In the genomic region with DNA sequence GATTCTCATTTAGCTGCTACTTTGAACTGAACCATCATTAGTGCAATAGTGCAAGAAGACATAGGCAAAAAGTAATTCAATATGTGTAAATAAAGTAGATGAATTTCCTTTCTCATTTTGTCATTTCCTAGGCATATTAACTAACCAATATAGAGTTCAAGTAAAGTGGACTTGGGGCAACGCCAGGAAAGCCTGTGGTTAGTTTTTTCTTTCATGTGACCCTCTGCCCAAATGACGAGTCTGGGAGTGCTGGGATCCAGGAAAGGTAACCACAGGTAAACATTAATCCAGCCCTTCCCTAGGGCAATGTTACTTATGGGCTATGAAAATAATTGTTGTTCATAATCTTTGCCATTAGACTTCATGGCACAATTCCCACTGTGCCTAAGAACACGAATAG, we compare ENCODE assay signal across 17 cellular contexts.
DNase-seq lines count a peak whose midpoint lies in the region.
"Had no signal": no experiment of that assay in that cellular context is flagged by ENCODE, and none has a peak within 500 bp of the region (broad histone marks: within the 10 kb centered on the region; RNA-seq: fewer than 3 reads in every experiment).

No MANE protein-coding gene starts in this region.

- H3K4me3 Mint-ChIP-seq in T-helper 2 cell treated with Interferon-gamma antibody and Interleukin-4, amounts not matched to agents 5 μg/mL and 100 μg/mL, for 36 hours, result no peak overlapping the region
- H3K4me3 Mint-ChIP-seq: activated naive CD8-positive, alpha-beta T cell had no signal

- H3K36me3 ChIP-seq in endocrine pancreas (ENCODE audit: control insufficient read depth, insufficient read depth, low read length), result no peaks in the 10 kb centered on the region

- no peaks in the 10 kb centered on the region for H3K27me3 Mint-ChIP-seq in T-helper 2 cell treated with Interferon-gamma antibody and Interleukin-4, amounts not matched to agents 5 μg/mL and 100 μg/mL, for 36 hours (ENCODE audit: low read depth)
- H3K27me3 Mint-ChIP-seq: activated naive CD8-positive, alpha-beta T cell had no signal

- H3K4me1 ChIP-seq in endocrine pancreas (ENCODE audit: control insufficient read depth, insufficient read depth, low read length), result peaks cover 20% of the 10 kb centered on the region

- DNase-seq in LoVo (ENCODE audit: low spot score), result peak; percentile 80
- peak; percentile 98 for DNase-seq in NCI-H69 (lab: John Stamatoyannopoulos, UW)
- DNase-seq in mucosa of gallbladder (ENCODE audit: low spot score), result peak; percentile 56
- DNase-seq in substantia nigra (lab: John Stamatoyannopoulos, UW), result no peak
- no peak for DNase-seq in GM03348 (ENCODE audit: low spot score)
- DNase-seq in T-helper 2 cell treated with Interferon-gamma antibody and Interleukin-4, amounts not matched to agents 5 μg/mL and 100 μg/mL, for 36 hours (ENCODE audit: low spot score), result no peak
- DNase-seq: activated CD4-positive, alpha-beta T cell treated with anti-CD3 and anti-CD28 coated beads for 4 hours; activated T-cell treated with anti-CD3 and anti-CD28 coated beads for 4 hours; C1 segment of cervical spinal cord; caudate nucleus; NCI-H1694; pancreas; SIG-M5; stimulated activated CD4-positive, alpha-beta T cell treated with anti-CD3 and anti-CD28 coated beads, Interleukin-12 subunit alpha, Interleukin-12 subunit beta, amount 100 ng/mL, for 4 hours; T-helper 9 cell had no signal

- H3K9me3 ChIP-seq in endocrine pancreas (ENCODE audit: control insufficient read depth, low read length), result no peaks in the 10 kb centered on the region
- H3K9me3 ChIP-seq: pancreas had no signal

- peak overlapping the region; percentile 29 for H3K4me3 ChIP-seq in endocrine pancreas (ENCODE audit: control insufficient read depth, insufficient read depth, low read length)
- H3K4me3 ChIP-seq: pancreas had no signal

- H3K36me3 Mint-ChIP-seq in T-helper 2 cell treated with Interferon-gamma antibody and Interleukin-4, amounts not matched to agents 5 μg/mL and 100 μg/mL, for 36 hours (ENCODE audit: low read depth), result peaks cover 10% of the 10 kb centered on the region

- no peaks in the 10 kb centered on the region for H3K27me3 ChIP-seq in endocrine pancreas (ENCODE audit: control insufficient read depth, insufficient read depth, low read length)
- H3K27me3 ChIP-seq: pancreas had no signal

- no peak overlapping the region for H3K27ac Mint-ChIP-seq in T-helper 2 cell treated with Interferon-gamma antibody and Interleukin-4, amounts not matched to agents 5 μg/mL and 100 μg/mL, for 36 hours
- H3K27ac Mint-ChIP-seq: activated naive CD8-positive, alpha-beta T cell had no signal

- no peak overlapping the region for H3K9ac ChIP-seq in endocrine pancreas (ENCODE audit: control insufficient read depth, insufficient read depth, low read length)

- H3K4me1 Mint-ChIP-seq in T-helper 2 cell treated with Interferon-gamma antibody and Interleukin-4, amounts not matched to agents 5 μg/mL and 100 μg/mL, for 36 hours (ENCODE audit: low read depth), result no peaks in the 10 kb centered on the region

- no peaks in the 10 kb centered on the region for H3K9me3 Mint-ChIP-seq in T-helper 2 cell treated with Interferon-gamma antibody and Interleukin-4, amounts not matched to agents 5 μg/mL and 100 μg/mL, for 36 hours

- H3K27ac ChIP-seq in substantia nigra (ENCODE audit: low read depth, low read length, poor library complexity, severe bottlenecking), result no peak overlapping the region
- H3K27ac ChIP-seq: pancreas had no signal

Comparison
In these comparisons a context has a peak if more than half of its experiments do, and no peak if none do; other contexts are left out.
1. DNase-seq: peak in LoVo (single experiment), NCI-H69 (single experiment) and mucosa of gallbladder (single experiment); none in substantia nigra (0 of 49), GM03348 (single experiment) and T-helper 2 cell treated with Interferon-gamma antibody and Interleukin-4, amounts not matched to agents 5 μg/mL and 100 μg/mL, for 36 hours (single experiment).